12 cellular contexts compared by ENCODE assay signal in genomic region chrX:32483534-32484136, GRCh38.
DNase-seq lines count a peak whose midpoint lies in the region; ATAC-seq and TF ChIP-seq lines count a peak whose summit lies in the region.
"Had no signal": no experiment of that assay in that cellular context is flagged by ENCODE, and none has a peak within 500 bp of the region (broad histone marks: within the 10 kb centered on the region; RNA-seq: fewer than 3 reads in every experiment).

No MANE protein-coding gene starts in this region.

- peak; percentile 32; the same call in 1 of the 2 replicates for TF ChIP-seq CTCF in AG04450 (IDR thresholded peaks at IDR 0.05; ENCODE audit: low read depth, low read length)
- peak; percentile 44 for TF ChIP-seq CTCF in foreskin keratinocyte (conservative IDR thresholded peaks at IDR 0.05)
- no peak for TF ChIP-seq CTCF in vagina (IDR thresholded peaks at IDR 0.05)

- POLR2A ChIA-PET in AG04450 (lab: Yijun Ruan, JAX), result no interaction called here

- H3K9me3 Mint-ChIP-seq in stimulated activated naive B cell treated with anti-CD40 and anti-IgM and Interleukin-4, amounts not matched to agents 10 μg/mL and 1 μg/mL and 100 μg/mL, for 72 hours, result no peaks in the 10 kb centered on the region
- H3K9me3 Mint-ChIP-seq: activated B cell treated with CpG ODN at 0.5 μM for 24 hours had no signal

- ATAC-seq in GM18861 (IDR thresholded peaks at IDR 0.05; ENCODE audit: unreplicated experiment) (peak; percentile 44), foreskin keratinocyte (no peak), HG03097 (IDR thresholded peaks at IDR 0.05; ENCODE audit: low FRiP score, unreplicated experiment) (no peak), HG02759 (IDR thresholded peaks at IDR 0.05; ENCODE audit: unreplicated experiment) (no peak)
- ATAC-seq in stimulated activated naive B cell treated with anti-CD40 and anti-IgM and Interleukin-4, amounts not matched to agents 10 μg/mL and 1 μg/mL and 100 μg/mL, for 72 hours (replicated peaks), result no peak
- ATAC-seq: heart right ventricle had no signal

- no peak overlapping the region for H3K4me3 ChIP-seq in AG04450 (ENCODE audit: low read depth, low read length)
- H3K4me3 ChIP-seq in vagina, result no peak overlapping the region
- H3K4me3 ChIP-seq: heart right ventricle had no signal

- no peaks in the 10 kb centered on the region for H3K27me3 ChIP-seq in AG04450 (ENCODE audit: control insufficient read depth, insufficient read depth, low read length)
- H3K27me3 ChIP-seq in foreskin keratinocyte, result no peaks in the 10 kb centered on the region
- no peaks in the 10 kb centered on the region for H3K27me3 ChIP-seq in vagina

- no peaks in the 10 kb centered on the region for H3K36me3 ChIP-seq in vagina

- H3K27ac ChIP-seq in AG04450 (ENCODE audit: low read depth, low read length), result no peak overlapping the region
- H3K27ac ChIP-seq in foreskin keratinocyte, result no peak overlapping the region
- H3K27ac ChIP-seq in vagina, result no peak overlapping the region
- H3K27ac ChIP-seq: heart right ventricle had no signal

- H3K4me1 ChIP-seq in foreskin keratinocyte, result no peaks in the 10 kb centered on the region
- no peaks in the 10 kb centered on the region for H3K4me1 ChIP-seq in vagina
- H3K4me1 ChIP-seq: heart right ventricle had no signal

- intact Hi-C loops in vagina (cut with DNase I), result no loop called here

- CTCF ChIA-PET in AG04450 (lab: Charles Lee), result interaction anchor here (0.6 to 1.9 kb wide), 5 partner anchors 9 to 853 kb away, joined by 3 to 7 read pairs (median 5); no protein-coding TSS in a partner anchor

- H3K4me3 Mint-ChIP-seq in stimulated activated naive B cell treated with anti-CD40 and anti-IgM and Interleukin-4, amounts not matched to agents 10 μg/mL and 1 μg/mL and 100 μg/mL, for 72 hours, result no peak overlapping the region
- H3K4me3 Mint-ChIP-seq: activated B cell treated with CpG ODN at 0.5 μM for 24 hours had no signal

- H3K9me3 ChIP-seq in AG04450 (ENCODE audit: control insufficient read depth, insufficient read depth, low read length), result no peaks in the 10 kb centered on the region
- no peaks in the 10 kb centered on the region for H3K9me3 ChIP-seq in vagina
- H3K9me3 ChIP-seq: heart right ventricle had no signal

- peaks cover 0 to 8% of the 10 kb centered on the region in 2 donors for H3K27me3 Mint-ChIP-seq in stimulated activated naive B cell treated with anti-CD40 and anti-IgM and Interleukin-4, amounts not matched to agents 10 μg/mL and 1 μg/mL and 100 μg/mL, for 72 hours
- H3K27me3 Mint-ChIP-seq: activated B cell treated with CpG ODN at 0.5 μM for 24 hours had no signal

- no peaks in the 10 kb centered on the region for H3K4me1 Mint-ChIP-seq in stimulated activated naive B cell treated with anti-CD40 and anti-IgM and Interleukin-4, amounts not matched to agents 10 μg/mL and 1 μg/mL and 100 μg/mL, for 72 hours
- H3K4me1 Mint-ChIP-seq: activated B cell treated with CpG ODN at 0.5 μM for 24 hours had no signal

- no peak for TF ChIP-seq POLR2A in vagina (IDR thresholded peaks at IDR 0.05)

- H3K27ac Mint-ChIP-seq in stimulated activated naive B cell treated with anti-CD40 and anti-IgM and Interleukin-4, amounts not matched to agents 10 μg/mL and 1 μg/mL and 100 μg/mL, for 72 hours, result no peak overlapping the region
- H3K27ac Mint-ChIP-seq: activated B cell treated with CpG ODN at 0.5 μM for 24 hours had no signal

- H3K36me3 Mint-ChIP-seq in stimulated activated naive B cell treated with anti-CD40 and anti-IgM and Interleukin-4, amounts not matched to agents 10 μg/mL and 1 μg/mL and 100 μg/mL, for 72 hours, result no peaks in the 10 kb centered on the region

- DNase-seq in AG04450 (ENCODE audit: low read depth, low spot score) (no peak), NCI-H82 treated with DMSO at 0.1 percent for 48 hours (lab: John Stamatoyannopoulos, UW; ENCODE audit: unreplicated experiment) (peak; percentile 46), foreskin keratinocyte (peak in 1 of 2 donors; percentile 0), vagina (ENCODE audit: extremely low spot score in 2 of 2) (no peak)
- no peak for DNase-seq in stimulated activated naive B cell treated with anti-CD40 and anti-IgM and Interleukin-4, amounts not matched to agents 10 μg/mL and 1 μg/mL and 100 μg/mL, for 72 hours
- DNase-seq: activated B cell treated with CpG ODN at 0.5 μM for 24 hours, heart right ventricle, NCI-H187, occipital lobe had no signal

Comparison
In these comparisons a context has a peak if more than half of its experiments do, and no peak if none do; other contexts are left out.
1. CTCF ChIP-seq: peak in AG04450 (single experiment) and foreskin keratinocyte (single experiment); none in vagina (0 of 3).